In the genomic region with DNA sequence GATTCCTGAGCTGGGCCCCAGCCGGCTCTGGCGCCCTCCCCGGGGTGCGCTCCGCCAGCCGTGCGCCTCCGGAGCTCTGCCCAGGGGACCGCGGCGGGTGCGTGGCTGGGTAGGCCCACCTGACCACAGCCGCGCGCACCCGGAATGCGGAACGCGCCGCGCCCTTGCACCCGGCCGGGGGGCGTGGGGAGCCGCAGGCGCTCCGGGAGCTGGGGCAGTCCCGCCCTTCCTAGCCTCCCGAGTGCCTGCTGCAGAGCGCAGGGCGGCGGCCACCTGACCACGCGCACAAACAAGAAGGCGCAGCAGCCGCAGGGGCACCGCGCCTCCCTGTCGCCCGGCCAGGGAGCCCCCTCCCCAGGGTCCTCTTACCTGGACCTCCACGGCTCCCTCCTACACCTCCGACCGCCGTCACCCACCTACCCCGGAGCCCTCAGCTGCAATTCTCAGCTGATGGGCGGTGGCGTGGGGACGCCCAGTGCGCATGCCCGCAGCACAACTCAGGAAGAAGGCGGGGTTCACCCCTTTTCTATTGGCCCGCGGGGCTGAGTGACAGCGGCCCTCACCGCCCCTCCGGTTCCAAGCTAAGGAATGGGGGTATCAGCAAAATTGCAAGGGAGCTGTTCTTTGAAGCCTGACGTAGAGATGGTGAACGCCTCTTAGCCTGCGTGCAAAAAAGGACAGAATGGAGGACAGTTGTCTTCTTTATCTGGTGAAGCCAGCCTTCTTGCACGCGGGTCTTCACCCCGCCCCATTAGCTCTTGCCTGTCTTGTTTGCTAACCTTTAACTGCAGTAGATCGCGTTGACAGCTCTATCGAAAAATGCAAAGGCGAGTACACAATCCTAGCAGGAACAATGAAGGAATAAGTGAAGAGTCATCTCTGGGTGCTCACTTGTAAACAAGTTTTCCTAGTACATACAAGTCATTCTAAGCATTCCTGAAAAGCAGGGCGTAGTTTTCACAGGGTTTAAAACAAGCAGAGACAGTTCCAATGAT, we compare ENCODE assay signal across 1 cellular context.
TF ChIP-seq lines count a peak whose summit lies in the region.

A gene with protein sequence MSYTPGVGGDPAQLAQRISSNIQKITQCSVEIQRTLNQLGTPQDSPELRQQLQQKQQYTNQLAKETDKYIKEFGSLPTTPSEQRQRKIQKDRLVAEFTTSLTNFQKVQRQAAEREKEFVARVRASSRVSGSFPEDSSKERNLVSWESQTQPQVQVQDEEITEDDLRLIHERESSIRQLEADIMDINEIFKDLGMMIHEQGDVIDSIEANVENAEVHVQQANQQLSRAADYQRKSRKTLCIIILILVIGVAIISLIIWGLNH (minus strand): TSS at position 479 of the 995 bp plus-strand sequence. CDS start 9,586 bp downstream, outside the sequence.

TF ChIP-seq in H1, 55 proteins besides CTCF, POLR2A, EP300 and RAD21:
- TF ChIP-seq KDM1A (IDR thresholded peaks at IDR 0.05; ENCODE audit: borderline replicate concordance, low read length) (no peak), KDM4A (IDR thresholded peaks at IDR 0.05; ENCODE audit: low read depth, low read length, severe bottlenecking) (peak; percentile 99), GABPA (IDR thresholded peaks at IDR 0.05; ENCODE audit: borderline replicate concordance, insufficient read depth, low read length) (no peak), TEAD4 (IDR thresholded peaks at IDR 0.05; ENCODE audit: low read depth, low read length) (peak; percentile 37), ASH2L (IDR thresholded peaks at IDR 0.05; ENCODE audit: low read length) (peak; percentile 85), RBBP5 (IDR thresholded peaks at IDR 0.05; ENCODE audit: borderline replicate concordance, low read depth, low read length) (peak; percentile 71; the same call in 1 of the 2 replicates), SP4 (IDR thresholded peaks at IDR 0.05; ENCODE audit: low read length) (peak; percentile 93), CREB1 (IDR thresholded peaks at IDR 0.05) (peak; percentile 14; the same call in 1 of the 2 replicates), NRF1 (IDR thresholded peaks at IDR 0.05; ENCODE audit: low read depth, low read length) (peak; percentile 76), TAF1 (IDR thresholded peaks at IDR 0.05; ENCODE audit: low read depth, low read length) (peak; percentile 68; the same call in 1 of the 2 replicates), SAP30 (IDR thresholded peaks at IDR 0.05; ENCODE audit: insufficient read depth, insufficient replicate concordance, low read length) (peak; percentile 66), HDAC2 (IDR thresholded peaks at IDR 0.05; ENCODE audit: borderline replicate concordance in 1 of 2, low read depth in 2 of 2, low read length in 2 of 2) (peak in 1 of 2 experiments; percentile 82; a peak in 1 of 4 replicates), PHF8 (conservative IDR thresholded peaks at IDR 0.05; ENCODE audit: low read depth, low read length) (peak; percentile 78), SP1 (IDR thresholded peaks at IDR 0.05; ENCODE audit: low read depth, low read length) (0 out of 2 replicates have a peak, but pooled peaks have one; percentile 72), SIN3A (conservative IDR thresholded peaks at IDR 0.05 in 1 of 2, IDR thresholded peaks at IDR 0.05 in 1 of 2; ENCODE audit: low read depth in 1 of 2, low read length in 2 of 2) (peak in 1 of 2 experiments; percentile 88; a peak in 2 of 4 replicates)
- TF ChIP-seq, protein P1, sequence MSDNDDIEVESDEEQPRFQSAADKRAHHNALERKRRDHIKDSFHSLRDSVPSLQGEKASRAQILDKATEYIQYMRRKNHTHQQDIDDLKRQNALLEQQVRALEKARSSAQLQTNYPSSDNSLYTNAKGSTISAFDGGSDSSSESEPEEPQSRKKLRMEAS (IDR thresholded peaks at IDR 0.05): no peak; the same call in 1 of the 2 replicates
